In the genomic region with DNA sequence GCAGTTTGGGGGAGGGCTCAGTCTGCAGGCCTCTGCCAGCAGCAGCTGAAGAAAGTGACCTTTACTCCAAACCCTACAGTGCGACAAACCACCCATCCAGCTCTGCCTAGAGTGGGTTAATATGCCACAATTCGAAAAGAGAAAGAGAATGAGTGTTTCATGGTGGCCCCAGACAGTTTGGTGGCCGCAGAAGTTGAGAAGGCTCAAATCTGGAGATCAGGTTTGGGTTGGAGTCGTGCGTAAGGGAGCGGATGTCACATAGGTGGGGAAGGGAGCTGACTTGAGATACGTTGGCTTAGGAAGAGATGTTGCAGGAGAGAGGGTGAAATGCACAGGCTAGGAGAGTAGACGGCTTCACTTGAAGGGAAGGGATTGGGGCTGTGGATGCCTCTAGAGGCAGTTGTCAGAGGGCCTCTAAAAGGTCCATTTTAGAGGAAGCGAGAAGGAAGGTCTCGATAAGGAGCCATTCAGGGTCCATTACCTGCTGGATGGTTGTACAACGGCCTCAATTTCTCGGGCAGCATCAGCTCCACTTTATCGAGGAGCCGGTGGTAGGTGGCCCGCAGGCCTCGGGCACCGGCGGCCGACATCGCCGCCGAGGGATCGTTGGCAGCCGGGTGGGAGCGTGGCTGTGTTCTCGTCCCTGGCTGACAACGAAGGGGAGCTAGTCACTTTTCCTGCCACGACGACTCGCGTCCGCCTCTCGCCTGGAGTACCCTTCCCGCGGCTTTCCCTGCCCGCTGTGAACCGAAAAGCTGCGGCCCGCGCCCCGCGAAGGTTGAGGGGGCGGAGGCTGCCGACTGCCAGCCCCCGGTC, we compare ENCODE assay signal across 8 cellular contexts. TPM values are rescaled to one million over a fixed set of nuclear protein-coding genes. Genes with fewer than 3 reads are reported as not detected.
DNase-seq lines count a peak whose midpoint lies in the region; ATAC-seq and TF ChIP-seq lines count a peak whose summit lies in the region.

No MANE protein-coding gene starts in this region.

- no peaks in the 10 kb centered on the region for H3K27me3 Mint-ChIP-seq in CD4-positive, alpha-beta T cell
- no peaks in the 10 kb centered on the region for H3K27me3 Mint-ChIP-seq in naive thymus-derived CD8-positive, alpha-beta T cell

- H3K4me3 Mint-ChIP-seq in CD4-positive, alpha-beta T cell, result peak overlapping the region; percentile 94
- peak overlapping the region; percentile 82 to 99 (median 94) for H3K4me3 Mint-ChIP-seq in naive thymus-derived CD8-positive, alpha-beta T cell

- no peaks in the 10 kb centered on the region for H3K9me3 ChIP-seq in CD4-positive, alpha-beta T cell (ENCODE audit: control insufficient read depth, low read length)
- H3K9me3 ChIP-seq in esophagus squamous epithelium, result no peaks in the 10 kb centered on the region
- no peaks in the 10 kb centered on the region for H3K9me3 ChIP-seq in tibial artery

- H3K36me3 Mint-ChIP-seq in CD4-positive, alpha-beta T cell (ENCODE audit: low read depth), result peaks cover 23% of the 10 kb centered on the region
- H3K36me3 Mint-ChIP-seq in naive thymus-derived CD8-positive, alpha-beta T cell, result peaks cover 0 to 5% (median 2%) of the 10 kb centered on the region in 3 donors

- peak overlapping the region; percentile 77 for H3K27ac ChIP-seq in CD4-positive, alpha-beta T cell (ENCODE audit: low read depth, low read length)
- peak overlapping the region; percentile 96 to 99 (median 98) for H3K27ac ChIP-seq in esophagus squamous epithelium
- peak overlapping the region; percentile 99 to 100 for H3K27ac ChIP-seq in tibial artery

- peak in 2 of 4 donors; percentile 66 to 83 for TF ChIP-seq POLR2A in esophagus squamous epithelium (IDR thresholded peaks at IDR 0.05)

- peaks cover 0 to 56% (median 16%) of the 10 kb centered on the region in 3 donors for H3K4me1 ChIP-seq in esophagus squamous epithelium
- H3K4me1 ChIP-seq in tibial artery, result peaks cover 0 to 62% (median 21%) of the 10 kb centered on the region in 4 donors

- H3K36me3 ChIP-seq in esophagus squamous epithelium (no peaks in the 10 kb centered on the region), tibial artery (no peaks in the 10 kb centered on the region)

- intact Hi-C loops in CD4-positive, alpha-beta T cell (cut with DNase I, micrococcal nuclease), result loop anchor here (1.0 to 10.0 kb wide), 12 partner anchors 129 to 1959 kb away; a partner anchor contains a TSS
- intact Hi-C loops in esophagus squamous epithelium (cut with DNase I) (no loop called here), tibial artery (cut with DNase I; ENCODE audit: low total_unique reads) (loop anchor here (10.0 kb wide), 1 partner anchor 211 kb away; a partner anchor contains a TSS)

- peak; percentile 4 for ATAC-seq in CD4-positive, alpha-beta T cell (ENCODE audit: poor library complexity)
- ATAC-seq in GM19035 (IDR thresholded peaks at IDR 0.05; ENCODE audit: unreplicated experiment) (peak; percentile 5), HG03139 (IDR thresholded peaks at IDR 0.05; ENCODE audit: unreplicated experiment) (peak; percentile 3)
- ATAC-seq in naive thymus-derived CD8-positive, alpha-beta T cell, result peak; percentile 7 to 11

- peak in 5 of 10 experiments; percentile 2 to 20 (median 9) for DNase-seq in CD4-positive, alpha-beta T cell
- DNase-seq in NCI-H748 treated with DMSO at 0.1 percent for 48 hours (lab: John Stamatoyannopoulos, UW) (peak; percentile 45), esophagus squamous epithelium (lab: John Stamatoyannopoulos, UW) (no peak), tibial artery (peak in 1 of 2 donors; percentile 22)
- DNase-seq in activated CD8-positive, alpha-beta memory T cell treated with anti-CD3 and anti-CD28 coated beads, Interleukin-2, amount 50 U/mL, for 24 hours (ENCODE audit: extremely low read depth), result peak; percentile 9
- DNase-seq in naive thymus-derived CD8-positive, alpha-beta T cell, result peak in 5 of 10 donors; percentile 4 to 65 (median 22)

- peaks cover 54% of the 10 kb centered on the region for H3K4me1 Mint-ChIP-seq in CD4-positive, alpha-beta T cell (ENCODE audit: low read depth)
- H3K4me1 Mint-ChIP-seq in naive thymus-derived CD8-positive, alpha-beta T cell, result peaks cover 20 to 44% (median 33%) of the 10 kb centered on the region in 4 donors

- H3K27ac Mint-ChIP-seq in CD4-positive, alpha-beta T cell, result peak overlapping the region; percentile 99
- H3K27ac Mint-ChIP-seq in naive thymus-derived CD8-positive, alpha-beta T cell, result peak overlapping the region; percentile 93 to 100 (median 99)

- no peaks in the 10 kb centered on the region for H3K27me3 ChIP-seq in CD4-positive, alpha-beta T cell (ENCODE audit: control insufficient read depth, insufficient read depth, low read length)
- H3K27me3 ChIP-seq in esophagus squamous epithelium, result no peaks in the 10 kb centered on the region
- no peaks in the 10 kb centered on the region for H3K27me3 ChIP-seq in tibial artery

- no peaks in the 10 kb centered on the region for H3K9me3 Mint-ChIP-seq in CD4-positive, alpha-beta T cell
- no peaks in the 10 kb centered on the region for H3K9me3 Mint-ChIP-seq in naive thymus-derived CD8-positive, alpha-beta T cell

- WGBS in esophagus squamous epithelium, 2 donors, result 0 to 3% methylated on average over 12 of the region's 45 CpGs

- POLR2A ChIA-PET in CD4-positive, alpha-beta T cell (lab: Charles Lee), result interaction anchor here (0.7 to 2.4 kb wide), 39 partner anchors 8 to 1860 kb away, joined by 3 to 16 read pairs (median 4); a partner anchor contains a TSS
- POLR2A ChIA-PET in naive thymus-derived CD8-positive, alpha-beta T cell (lab: Charles Lee), result interaction anchor here (0.5 to 2.4 kb wide), 13 partner anchors 10 to 1958 kb away, joined by 3 to 11 read pairs (median 3); a partner anchor contains a TSS

- CTCF ChIA-PET in CD4-positive, alpha-beta T cell (lab: Charles Lee), result interaction anchor here (1.1 to 1.8 kb wide), 2 partner anchors 147 to 715 kb away, joined by 3 to 5 read pairs; a partner anchor contains a TSS

- TF ChIP-seq CTCF in CD4-positive, alpha-beta T cell (IDR thresholded peaks at IDR 0.05), result no peak
- TF ChIP-seq CTCF in esophagus squamous epithelium (IDR thresholded peaks at IDR 0.05) (no peak), tibial artery (IDR thresholded peaks at IDR 0.05) (no peak)

- peak overlapping the region; percentile 88 to 97 (median 92) for H3K4me3 ChIP-seq in esophagus squamous epithelium
- H3K4me3 ChIP-seq in tibial artery, result peak overlapping the region; percentile 92 to 99

RNA-seq across cellular contexts. Expression of a gene that starts 1.0 kb away (rescaled TPM):
- total RNA-seq in CD4-positive, alpha-beta T cell, result 10 to 100 TPM; 13.3 to 13.6 TPM
- 10 to 100 TPM; 20.1 to 65.8 (median 44.5) TPM for total RNA-seq in esophagus squamous epithelium
- 10 to 100 TPM; 26.2 to 30.1 TPM for total RNA-seq in naive thymus-derived CD8-positive, alpha-beta T cell
- 10 to 100 TPM in 1 of 3 donors, 1 to 10 TPM in 2; 5.7 to 10.0 (median 7.2) TPM for polyA plus RNA-seq in naive thymus-derived CD8-positive, alpha-beta T cell

RNA-seq across cellular contexts. Expression of a gene that starts 1.4 kb away (rescaled TPM):
- 10 to 100 TPM; 54.4 to 54.8 TPM for total RNA-seq in CD4-positive, alpha-beta T cell
- total RNA-seq in esophagus squamous epithelium, result 10 to 100 TPM; 13.2 to 62.7 (median 27.4) TPM
- 10 to 100 TPM; 31.2 to 32.2 TPM for total RNA-seq in naive thymus-derived CD8-positive, alpha-beta T cell
- 10 to 100 TPM; 77.5 to 92.3 (median 83.2) TPM for polyA plus RNA-seq in naive thymus-derived CD8-positive, alpha-beta T cell

RNA-seq across cellular contexts. Expression of a gene that starts 21.5 kb away (rescaled TPM):
- total RNA-seq in CD4-positive, alpha-beta T cell, result under 1 TPM; 0.11 to 0.52 TPM
- total RNA-seq in esophagus squamous epithelium, result not detected
- 1 to 10 TPM in 1 of 2 experiments, under 1 TPM in 1; 0.41 to 1.1 TPM for total RNA-seq in naive thymus-derived CD8-positive, alpha-beta T cell
- not detected for polyA plus RNA-seq in naive thymus-derived CD8-positive, alpha-beta T cell
